In genomic region chr3:193805448-193805847, GRCh38 we compare ENCODE assay signal across 9 cellular contexts.
DNase-seq lines count a peak whose midpoint lies in the region; ATAC-seq and TF ChIP-seq lines count a peak whose summit lies in the region.
"Had no signal": no experiment of that assay in that cellular context is flagged by ENCODE, and none has a peak within 500 bp of the region (broad histone marks: within the 10 kb centered on the region; RNA-seq: fewer than 3 reads in every experiment).

No MANE protein-coding gene starts in this region.

- DNase-seq in EL (peak; percentile 63), NCI-H2196 (lab: John Stamatoyannopoulos, UW; ENCODE audit: unreplicated experiment) (peak; percentile 98), breast epithelium (ENCODE audit: low spot score in 2 of 2) (peak; percentile 92 to 97), non-pigmented ciliary epithelial cell (ENCODE audit: low read depth) (peak; percentile 88), cortex of kidney (lab: John Stamatoyannopoulos, UW) (no peak), SKM-1 (lab: John Stamatoyannopoulos, UW; ENCODE audit: unreplicated experiment) (no peak), neural progenitor cell (ENCODE audit: low spot score) (no peak)

- H3K27ac ChIP-seq in breast epithelium = peak overlapping the region in 1 of 2 donors; percentile 54
- H3K27ac ChIP-seq in neural progenitor cell = no peak overlapping the region
- H3K27ac ChIP-seq: HL-60 had no signal

- H3K4me3 ChIP-seq in breast epithelium (no peak overlapping the region), neural progenitor cell (no peak overlapping the region)

- H3K9me3 ChIP-seq in breast epithelium (no peaks in the 10 kb centered on the region), neural progenitor cell (ENCODE audit: low read depth) (no peaks in the 10 kb centered on the region)

- intact Hi-C loops in breast epithelium (cut with DNase I; ENCODE audit: low total_unique reads) = no loop called here

- no peak overlapping the region for H3K4me2 ChIP-seq in neural progenitor cell

- TF ChIP-seq CTCF in breast epithelium (IDR thresholded peaks at IDR 0.05) = no peak
- no peak for TF ChIP-seq CTCF in neural progenitor cell (IDR thresholded peaks at IDR 0.05)

- ATAC-seq in GM21619 (IDR thresholded peaks at IDR 0.05; ENCODE audit: unreplicated experiment) = no peak

- H3K36me3 Mint-ChIP-seq in neural progenitor cell = no peaks in the 10 kb centered on the region

- H3K27me3 Mint-ChIP-seq in neural progenitor cell (ENCODE audit: insufficient read depth, low read depth) = peaks cover 13% of the 10 kb centered on the region

- no peak for TF ChIP-seq POLR2A in breast epithelium (IDR thresholded peaks at IDR 0.05)

- H3F3A ChIP-seq in neural progenitor cell (ENCODE audit: low read depth) = peaks cover 17% of the 10 kb centered on the region

- H2AFZ ChIP-seq in neural progenitor cell (replicated peaks) = no peak overlapping the region

- H3K4me1 Mint-ChIP-seq in neural progenitor cell = peaks cover 32% of the 10 kb centered on the region

- no peaks in the 10 kb centered on the region for H3K9me3 Mint-ChIP-seq in neural progenitor cell

- H3K79me2 ChIP-seq in neural progenitor cell (ENCODE audit: low read depth) = no peaks in the 10 kb centered on the region

- H3K27ac Mint-ChIP-seq in neural progenitor cell = no peak overlapping the region

- H3K27me3 ChIP-seq in breast epithelium (no peaks in the 10 kb centered on the region), neural progenitor cell (no peaks in the 10 kb centered on the region)

- H3K4me1 ChIP-seq in breast epithelium (no peaks in the 10 kb centered on the region), neural progenitor cell (peaks cover 27% of the 10 kb centered on the region)

- no peak overlapping the region for H3K4me3 Mint-ChIP-seq in neural progenitor cell

- H3K36me3 ChIP-seq in breast epithelium (no peaks in the 10 kb centered on the region), neural progenitor cell (no peaks in the 10 kb centered on the region)

- H3K9ac ChIP-seq in neural progenitor cell = no peak overlapping the region

- H4K20me1 ChIP-seq in neural progenitor cell (ENCODE audit: low read depth) = no peaks in the 10 kb centered on the region

Comparison
In these comparisons a context has a peak if more than half of its experiments do, and no peak if none do; other contexts are left out.
1. DNase-seq: peak in EL (single experiment), NCI-H2196 (single experiment), breast epithelium (2 of 2) and non-pigmented ciliary epithelial cell (single experiment); none in cortex of kidney (single experiment), SKM-1 (single experiment) and neural progenitor cell (single experiment).